In genomic region chr12:112919131-112919530, GRCh38 we compare ENCODE assay signal across 27 cellular contexts. TPM values are rescaled to one million over a fixed set of nuclear protein-coding genes. Genes with fewer than 3 reads are reported as not detected.
DNase-seq lines count a peak whose midpoint lies in the region; ATAC-seq and TF ChIP-seq lines count a peak whose summit lies in the region.
"Had no signal": no experiment of that assay in that cellular context is flagged by ENCODE, and none has a peak within 500 bp of the region (broad histone marks: within the 10 kb centered on the region; RNA-seq: fewer than 3 reads in every experiment).

No MANE protein-coding gene starts in this region.

- no peaks in the 10 kb centered on the region for H3K27me3 Mint-ChIP-seq in activated CD8-positive, alpha-beta memory T cell treated with anti-CD3 and anti-CD28 coated beads, Interleukin-2, amount 10 ng/mL, durations not matched to agents 7 days and 5 days
- H3K27me3 Mint-ChIP-seq: CD4-positive, alpha-beta memory T cell; CD4-positive, CD25-positive, alpha-beta regulatory T cell; CD8-positive, alpha-beta memory T cell had no signal

- intact Hi-C loops in A673 (cut with micrococcal nuclease; ENCODE audit: unreplicated experiment), result no loop called here

- peaks cover 21% of the 10 kb centered on the region for H3K4me1 Mint-ChIP-seq in activated CD8-positive, alpha-beta memory T cell treated with anti-CD3 and anti-CD28 coated beads, Interleukin-2, amount 10 ng/mL, durations not matched to agents 7 days and 5 days

- no peaks in the 10 kb centered on the region for H3K9me3 Mint-ChIP-seq in activated CD8-positive, alpha-beta memory T cell treated with anti-CD3 and anti-CD28 coated beads, Interleukin-2, amount 10 ng/mL, durations not matched to agents 7 days and 5 days (ENCODE audit: low read depth)

- H3K14ac ChIP-seq in neuronal stem cell (ENCODE audit: low read length), result no peak overlapping the region

- no peak overlapping the region for H2AK5ac ChIP-seq in neuronal stem cell (ENCODE audit: low read depth, low read length)

- no peak overlapping the region for H4K8ac ChIP-seq in neuronal stem cell (ENCODE audit: low read depth, low read length)

- no peak overlapping the region for H3K27ac Mint-ChIP-seq in activated CD8-positive, alpha-beta memory T cell treated with anti-CD3 and anti-CD28 coated beads, Interleukin-2, amount 10 ng/mL, durations not matched to agents 7 days and 5 days

- H3K9me3 ChIP-seq in A673 (ENCODE audit: low read depth, low read length, poor library complexity, severe bottlenecking) (no peaks in the 10 kb centered on the region), neuronal stem cell (replicated peaks in 1 of 2; ENCODE audit: control insufficient read depth in 2 of 2, insufficient read depth in 1 of 2, low read depth in 1 of 2, low read length in 2 of 2) (no peaks in the 10 kb centered on the region)
- H3K9me3 ChIP-seq: BE2C had no signal

- no peak overlapping the region for H2BK120ac ChIP-seq in neuronal stem cell (ENCODE audit: low read depth, low read length)

- H3K4me2 ChIP-seq in neuronal stem cell (ENCODE audit: insufficient read depth, low read length, poor library complexity, severe bottlenecking), result no peak overlapping the region
- H3K4me2 ChIP-seq: A549, BLaER1 had no signal

- H2BK5ac ChIP-seq in neuronal stem cell (ENCODE audit: low read length), result no peak overlapping the region

- H3K9ac ChIP-seq in neuronal stem cell (ENCODE audit: low read depth, low read length, poor library complexity), result peak overlapping the region; percentile 38
- H3K9ac ChIP-seq: BLaER1 had no signal

- no peak overlapping the region for H3K4me3 Mint-ChIP-seq in activated CD8-positive, alpha-beta memory T cell treated with anti-CD3 and anti-CD28 coated beads, Interleukin-2, amount 10 ng/mL, durations not matched to agents 7 days and 5 days
- H3K4me3 Mint-ChIP-seq: CD14-positive monocyte; CD8-positive, alpha-beta memory T cell had no signal

- no peak overlapping the region for H2BK12ac ChIP-seq in neuronal stem cell (ENCODE audit: low read length)

- DNase-seq in activated CD8-positive, alpha-beta memory T cell treated with anti-CD3 and anti-CD28 coated beads, Interleukin-2, amount 10 ng/mL, durations not matched to agents 7 days and 5 days, result peak; percentile 31
- DNase-seq in activated CD8-positive, alpha-beta memory T cell treated with anti-CD3 and anti-CD28 coated beads, Interleukin-2, amount 50 U/mL, for 4 hours, result no peak
- peak; percentile 52 for DNase-seq in A673 (ENCODE audit: low spot score)
- DNase-seq in NCI-H69 (lab: John Stamatoyannopoulos, UW), result peak; percentile 15
- DNase-seq in neuronal stem cell (ENCODE audit: low spot score), result no peak
- no peak for DNase-seq in NCI-H2081 (lab: John Stamatoyannopoulos, UW)
- DNase-seq: ACHN; BE2C; C1 segment of cervical spinal cord; CD4-positive, alpha-beta memory T cell; CD4-positive, CD25-positive, alpha-beta regulatory T cell; CD8-positive, alpha-beta memory T cell; COR-L47; DMS 273 treated with DMSO at 0.1 percent for 48 hours; DMS153; DMS53; DMS79; DND-41; EL; GDM1 had no signal

- CTCF ChIA-PET in activated CD8-positive, alpha-beta memory T cell treated with anti-CD3 and anti-CD28 coated beads, Interleukin-2, amount 10 ng/mL, durations not matched to agents 7 days and 5 days (lab: Charles Lee), result no interaction called here
- CTCF ChIA-PET in A673 (lab: Charles Lee), result no interaction called here

- H4K91ac ChIP-seq in neuronal stem cell (ENCODE audit: low read depth, low read length, poor library complexity), result no peak overlapping the region

- no peak for ATAC-seq in activated CD8-positive, alpha-beta memory T cell treated with anti-CD3 and anti-CD28 coated beads, Interleukin-2, amount 10 ng/mL, durations not matched to agents 7 days and 5 days
- no peak for ATAC-seq in HG02973 (IDR thresholded peaks at IDR 0.05; ENCODE audit: unreplicated experiment)
- ATAC-seq: A549, GM12878 had no signal

- no peak overlapping the region for H2BK15ac ChIP-seq in neuronal stem cell (ENCODE audit: low read length)

- no TSS peak for BruUV-seq in A673 (replicated peaks; lab: Mats Ljungman, UMichigan)

- no peak overlapping the region for H2AFZ ChIP-seq in neuronal stem cell (ENCODE audit: low read length)

- H3K4me1 ChIP-seq in A673 (ENCODE audit: insufficient read depth, low read length, poor library complexity, severe bottlenecking), result no peaks in the 10 kb centered on the region
- H3K4me1 ChIP-seq in neuronal stem cell (ENCODE audit: control insufficient read depth in 2 of 2, insufficient read depth in 1 of 2, low read depth in 1 of 2, low read length in 2 of 2), result no peaks in the 10 kb centered on the region
- H3K4me1 ChIP-seq: A549, BE2C, BLaER1 had no signal

- TF ChIP-seq CTCF in A673 (conservative IDR thresholded peaks at IDR 0.05; ENCODE audit: low read depth, low read length), result no peak

- no peak overlapping the region for H3K18ac ChIP-seq in neuronal stem cell (ENCODE audit: low read length)

- H3K23ac ChIP-seq in neuronal stem cell (ENCODE audit: low read depth, low read length, poor library complexity), result no peak overlapping the region

- H3K4ac ChIP-seq in neuronal stem cell (ENCODE audit: low read length), result no peak overlapping the region

- H3K27ac ChIP-seq in A673 (ENCODE audit: low read depth, low read length, poor library complexity, severe bottlenecking) (no peak overlapping the region), neuronal stem cell (replicated peaks; ENCODE audit: low read length) (no peak overlapping the region)
- H3K27ac ChIP-seq: 22Rv1, A549, BLaER1 had no signal

- no CpG with 5 or more reads among the region's 5 CpGs for WGBS in neuronal stem cell (ENCODE audit: extremely low coverage in 2 of 2, insufficient read length in 2 of 2, insufficient replicate concordance in 1 of 2), 2 donors

- POLR2A ChIA-PET in A673 (lab: Charles Lee; ENCODE audit: low non-redundant PET), result no interaction called here

- peaks cover 5% of the 10 kb centered on the region for H3K36me3 ChIP-seq in A673 (ENCODE audit: insufficient read depth, low read length, poor library complexity, severe bottlenecking)
- no peaks in the 10 kb centered on the region for H3K36me3 ChIP-seq in neuronal stem cell (replicated peaks in 1 of 2; ENCODE audit: control insufficient read depth in 2 of 2, insufficient read depth in 2 of 2, low read length in 2 of 2)
- H3K36me3 ChIP-seq: BLaER1 had no signal

- no peaks in the 10 kb centered on the region for H3K79me1 ChIP-seq in neuronal stem cell (ENCODE audit: low read depth, low read length)

- H3K4me3 ChIP-seq in A673 (ENCODE audit: low read depth, low read length, poor library complexity, severe bottlenecking), result no peak overlapping the region
- no peak overlapping the region for H3K4me3 ChIP-seq in neuronal stem cell (ENCODE audit: low read length in 2 of 2)
- H3K4me3 ChIP-seq: A549, BLaER1, GM12878 had no signal

- H3K27me3 ChIP-seq in A673 (replicated peaks; ENCODE audit: insufficient read depth, low read depth, low read length, poor library complexity) (no peaks in the 10 kb centered on the region), neuronal stem cell (ENCODE audit: control insufficient read depth in 3 of 3, insufficient read depth in 3 of 3, low read depth in 1 of 3, low read length in 3 of 3) (no peaks in the 10 kb centered on the region)
- H3K27me3 ChIP-seq: BE2C, BLaER1 had no signal

- peaks cover 86% of the 10 kb centered on the region for H3K36me3 Mint-ChIP-seq in activated CD8-positive, alpha-beta memory T cell treated with anti-CD3 and anti-CD28 coated beads, Interleukin-2, amount 10 ng/mL, durations not matched to agents 7 days and 5 days

RNA-seq across cellular contexts. Expression of gene OAS1, which starts 12.4 kb away (rescaled TPM):
- total RNA-seq in activated CD8-positive, alpha-beta memory T cell treated with anti-CD3 and anti-CD28 coated beads, Interleukin-2, amount 10 ng/mL, durations not matched to agents 7 days and 5 days, result 100 to 1,000 TPM; 161 to 292 TPM
- total RNA-seq in A673 (2021), result 12.4 and 15.6 TPM in 2 replicates
- not detected for polyA plus RNA-seq in neuronal stem cell (2013, experiment 1 of 2)
- not detected for polyA plus RNA-seq in neuronal stem cell (2013, experiment 2 of 2)
- total RNA-seq: G401 had no signal

RNA-seq across cellular contexts. Expression of gene OAS3, which starts 19.1 kb away (rescaled TPM):
- total RNA-seq in activated CD8-positive, alpha-beta memory T cell treated with anti-CD3 and anti-CD28 coated beads, Interleukin-2, amount 10 ng/mL, durations not matched to agents 7 days and 5 days, result 100 to 1,000 TPM; 290 to 394 TPM
- total RNA-seq in A673 (2021), result 36.9 and 42.6 TPM in 2 replicates
- 0.01 TPM for polyA plus RNA-seq in neuronal stem cell (2013, experiment 1 of 2)
- polyA plus RNA-seq in neuronal stem cell (2013, experiment 2 of 2), result 0.03 TPM

RNA-seq across cellular contexts. Expression of gene OAS2, which starts 59.2 kb away (rescaled TPM):
- 100 to 1,000 TPM; 276 to 383 TPM for total RNA-seq in activated CD8-positive, alpha-beta memory T cell treated with anti-CD3 and anti-CD28 coated beads, Interleukin-2, amount 10 ng/mL, durations not matched to agents 7 days and 5 days
- not detected in 2 replicates for total RNA-seq in A673 (2021)
- polyA plus RNA-seq in neuronal stem cell (2013, experiment 1 of 2), result 0.01 TPM
- not detected for polyA plus RNA-seq in neuronal stem cell (2013, experiment 2 of 2)
- total RNA-seq: G401 had no signal

Comparison
In these comparisons a context has a peak if more than half of its experiments do, and no peak if none do; other contexts are left out.
1. DNase-seq: peak in activated CD8-positive, alpha-beta memory T cell treated with anti-CD3 and anti-CD28 coated beads, Interleukin-2, amount 10 ng/mL, durations not matched to agents 7 days and 5 days (single experiment), A673 (single experiment) and NCI-H69 (single experiment); none in activated CD8-positive, alpha-beta memory T cell treated with anti-CD3 and anti-CD28 coated beads, Interleukin-2, amount 50 U/mL, for 4 hours (single experiment), neuronal stem cell (single experiment) and NCI-H2081 (0 of 2).
2. RNA of gene OAS2, which starts 59.2 kb away (total RNA-seq): 276 to 383 TPM in activated CD8-positive, alpha-beta memory T cell treated with anti-CD3 and anti-CD28 coated beads, Interleukin-2, amount 10 ng/mL, durations not matched to agents 7 days and 5 days; not detected in A673; every median in the first group is over 100 times any median in the second.